In genomic region chr10:117004238-117004626, GRCh38 we compare ENCODE assay signal across 8 cellular contexts. TPM values are rescaled to one million over a fixed set of nuclear protein-coding genes. Genes with fewer than 3 reads are reported as not detected.
DNase-seq lines count a peak whose midpoint lies in the region; ATAC-seq, FAIRE-seq and TF ChIP-seq lines count a peak whose summit lies in the region.

No MANE protein-coding gene starts in this region.

- WGBS in adrenal gland, 4 donors: 13 to 24% (median 23%) methylated on average over 7 of the region's 7 CpGs

- peak overlapping the region in 4 of 5 donors; percentile 85 to 93 (median 88) for H3K27ac ChIP-seq in adrenal gland
- peak overlapping the region; percentile 65 to 69 for H3K27ac ChIP-seq in thoracic aorta

- H3K27me3 ChIP-seq in adrenal gland (no peaks in the 10 kb centered on the region), thoracic aorta (replicated peaks; ENCODE audit: insufficient read depth) (no peaks in the 10 kb centered on the region)

- H3K36me3 ChIP-seq in adrenal gland (replicated peaks in 1 of 2): no peaks in the 10 kb centered on the region
- no peaks in the 10 kb centered on the region for H3K36me3 ChIP-seq in thoracic aorta

- H3K9me3 ChIP-seq in adrenal gland (replicated peaks in 1 of 3) (no peaks in the 10 kb centered on the region), thoracic aorta (no peaks in the 10 kb centered on the region)

- DNase-seq in stimulated activated CD4-positive, alpha-beta T cell treated with anti-CD3 and anti-CD28 coated beads, Interleukin-15, amount 100 ng/mL, for 24 hours: peak; percentile 2
- DNase-seq in stimulated activated CD4-positive, alpha-beta T cell treated with anti-CD3 and anti-CD28 coated beads, Interleukin-4, amount 100 ng/mL, for 4 hours: no peak
- DNase-seq in adrenal gland (no peak), thoracic aorta (ENCODE audit: low spot score) (no peak), dedifferentiated amniotic fluid mesenchymal stem cell (ENCODE audit: extremely low spot score) (no peak), NCI-H526 treated with DMSO at 0.1 percent for 48 hours (lab: John Stamatoyannopoulos, UW) (no peak)

- TF ChIP-seq CTCF in adrenal gland (IDR thresholded peaks at IDR 0.05) (peak in 1 of 6 experiments; percentile 6), thoracic aorta (IDR thresholded peaks at IDR 0.05) (no peak)

- H3K4me3 ChIP-seq in adrenal gland: peak overlapping the region in 3 of 4 donors; percentile 75 to 91 (median 87)
- peak overlapping the region; percentile 87 for H3K4me3 ChIP-seq in thoracic aorta

- intact Hi-C loops in adrenal gland (cut with DNase I): no loop called here

- no peak for TF ChIP-seq POLR2A in adrenal gland (IDR thresholded peaks at IDR 0.05)

- H3K4me1 ChIP-seq in adrenal gland (replicated peaks in 1 of 2) (peaks cover 3 to 9% of the 10 kb centered on the region in 2 donors), thoracic aorta (ENCODE audit: control insufficient read depth in 1 of 2, low read depth in 2 of 2) (peaks cover 3 to 7% of the 10 kb centered on the region in 2 donors)

- FAIRE-seq in islet of Langerhans (lab: Jason Lieb, UNC): peak; percentile 79

- peak; percentile 63 for ATAC-seq in HG03342 (IDR thresholded peaks at IDR 0.05; ENCODE audit: unreplicated experiment)
- no peak for ATAC-seq in thoracic aorta (ENCODE audit: insufficient number of reproducible peaks, low FRiP score, low read depth)

RNA-seq across cellular contexts. Expression of gene SHTN1, which starts 0.8 kb away (rescaled TPM):
- 10 to 100 TPM; 10.0 to 26.0 (median 20.3) TPM for total RNA-seq in adrenal gland
- polyA plus RNA-seq in adrenal gland: 10 to 100 TPM in 2 of 3 donors, 1 to 10 TPM in 1; 8.8 to 30.3 (median 14.6) TPM
- total RNA-seq in thoracic aorta: 10 to 100 TPM; 13.9 to 18.2 TPM
